In genomic region chr2:234291765-234292204, GRCh38 we compare ENCODE assay signal across 9 cellular contexts.
DNase-seq lines count a peak whose midpoint lies in the region; ATAC-seq, FAIRE-seq and TF ChIP-seq lines count a peak whose summit lies in the region.
"Had no signal": no experiment of that assay in that cellular context is flagged by ENCODE, and none has a peak within 500 bp of the region (broad histone marks: within the 10 kb centered on the region; RNA-seq: fewer than 3 reads in every experiment).

No MANE protein-coding gene starts in this region.

- ATAC-seq in HepG2: no peak

- in situ Hi-C loops in HepG2 (cut with HindIII; ENCODE audit: extremely low pct_ligation_motif_present, low pct_unique_long_range_greater_than_20kb): loop anchor here (5.0 kb wide), 1 partner anchor 206 kb away; the partner anchor contains the start of gene ARL4C

- H2AFZ ChIP-seq in HepG2 (ENCODE audit: low read length) (no peak overlapping the region), smooth muscle cell (ENCODE audit: low read depth) (no peak overlapping the region)

- H3K4me2 ChIP-seq in HepG2 (ENCODE audit: low read depth, low read length): no peak overlapping the region
- H3K4me2 ChIP-seq in smooth muscle cell: no peak overlapping the region

- TF ChIP-seq CTCF in HepG2 (CRISPR knock-in tag; IDR thresholded peaks at IDR 0.05) (no peak), smooth muscle cell (IDR thresholded peaks at IDR 0.05; ENCODE audit: borderline replicate concordance, insufficient read depth, poor library complexity, severe bottlenecking) (no peak), osteocyte (IDR thresholded peaks at IDR 0.05) (no peak)

- H3K36me3 ChIP-seq in HepG2 (replicated peaks in 1 of 2; ENCODE audit: control insufficient read depth in 1 of 2, insufficient read depth in 2 of 2, low read length in 2 of 2) (no peaks in the 10 kb centered on the region), smooth muscle cell (ENCODE audit: low read depth) (no peaks in the 10 kb centered on the region)

- H4K20me1 ChIP-seq in HepG2 (ENCODE audit: insufficient read depth, low read length): no peaks in the 10 kb centered on the region
- H4K20me1 ChIP-seq in smooth muscle cell (ENCODE audit: low read depth): no peaks in the 10 kb centered on the region

- H3K4me1 ChIP-seq in HepG2 (ENCODE audit: insufficient read depth, low read length) (no peaks in the 10 kb centered on the region), smooth muscle cell (ENCODE audit: low read depth) (no peaks in the 10 kb centered on the region)

- peaks cover 7% of the 10 kb centered on the region for H3K9me3 Mint-ChIP-seq in osteocyte (ENCODE audit: unreplicated experiment)

- BruUV-seq in HepG2 (replicated peaks; lab: Mats Ljungman, UMichigan): no TSS peak

- no peak for TF ChIP-seq POLR2A in HepG2 (IDR thresholded peaks at IDR 0.05; ENCODE audit: insufficient read depth in 1 of 2, low read depth in 2 of 2, low read length in 2 of 2)

- H3K4me3 ChIP-seq in HepG2 (replicated peaks in 1 of 3; ENCODE audit: insufficient read depth in 1 of 3, low read depth in 2 of 3, low read length in 3 of 3) (no peak overlapping the region), smooth muscle cell (no peak overlapping the region)

- no peak overlapping the region for H3K27ac Mint-ChIP-seq in osteocyte (ENCODE audit: unreplicated experiment)

- peaks cover 5% of the 10 kb centered on the region for H3F3A ChIP-seq in smooth muscle cell (ENCODE audit: low read depth)

- DNase-seq in GF-D8 (lab: John Stamatoyannopoulos, UW) (peak; percentile 21), HCEC 1CT (peak; percentile 87), NCI-H2081 (lab: John Stamatoyannopoulos, UW) (peak; percentile 32 to 46), HepG2 (ENCODE audit: low spot score) (no peak), smooth muscle cell (lab: John Stamatoyannopoulos, UW; ENCODE audit: unreplicated experiment) (no peak), osteocyte (ENCODE audit: extremely low spot score, unreplicated experiment) (no peak)
- DNase-seq in activated effector memory CD4-positive, alpha-beta T cell treated with anti-CD3 and anti-CD28 coated beads, Interleukin-2, amount 50 U/mL, for 16 hours: peak; percentile 71
- DNase-seq in stimulated activated CD4-positive, alpha-beta T cell treated with anti-CD3 and anti-CD28 coated beads, Interleukin-4, amount 100 ng/mL, for 4 hours: no peak

- no peaks in the 10 kb centered on the region for H3K79me2 ChIP-seq in HepG2 (ENCODE audit: insufficient read depth, low read length)
- no peaks in the 10 kb centered on the region for H3K79me2 ChIP-seq in smooth muscle cell (ENCODE audit: low read depth)

- TF ChIP-seq EP300 in HepG2 (IDR thresholded peaks at IDR 0.05; ENCODE audit: low read depth in 2 of 2, low read length in 2 of 2): no peak
- no peak for TF ChIP-seq EP300 in HepG2 (CRISPR knock-in tag; IDR thresholded peaks at IDR 0.05; ENCODE audit: borderline replicate concordance)

- H3K27me3 ChIP-seq in HepG2 (ENCODE audit: control insufficient read depth in 1 of 2, insufficient read depth in 2 of 2, low read length in 2 of 2): no peaks in the 10 kb centered on the region
- no peaks in the 10 kb centered on the region for H3K27me3 ChIP-seq in smooth muscle cell (ENCODE audit: low read depth)

- H3K4me1 Mint-ChIP-seq in osteocyte (ENCODE audit: unreplicated experiment): peaks cover 26% of the 10 kb centered on the region

- H3K36me3 Mint-ChIP-seq in osteocyte (ENCODE audit: unreplicated experiment): no peaks in the 10 kb centered on the region

- WGBS in HepG2 (ENCODE audit: low lambda C conversion rate): 10% methylated on average over 5 of the region's 5 CpGs
- WGBS in smooth muscle cell (ENCODE audit: low lambda C conversion rate): 80% methylated on average over 5 of the region's 5 CpGs

- no peak for TF ChIP-seq RAD21 in HepG2 (CRISPR knock-in tag; IDR thresholded peaks at IDR 0.05)

- no peak for FAIRE-seq in HepG2 (lab: Jason Lieb, UNC)
- FAIRE-seq: TTC549 had no signal

- no peaks in the 10 kb centered on the region for H3K27me3 Mint-ChIP-seq in osteocyte (ENCODE audit: unreplicated experiment)

- CTCF ChIA-PET in HepG2 (lab: Yijun Ruan, JAX; ENCODE audit: low intra/inter-chr PET ratio, low total read pairs): no interaction called here

- intact Hi-C loops in HepG2 (cut with micrococcal nuclease; ENCODE audit: unreplicated experiment): no loop called here

- H3K9me3 ChIP-seq in HepG2 (ENCODE audit: low read length) (no peaks in the 10 kb centered on the region), smooth muscle cell (replicated peaks; ENCODE audit: low read depth) (no peaks in the 10 kb centered on the region)

- H3K9ac ChIP-seq in HepG2 (ENCODE audit: insufficient read depth, low read depth, low read length): no peak overlapping the region
- H3K9ac ChIP-seq in smooth muscle cell (ENCODE audit: low read depth): no peak overlapping the region

- no peak overlapping the region for H3K4me3 Mint-ChIP-seq in osteocyte (ENCODE audit: unreplicated experiment)

- H3K27ac ChIP-seq in HepG2 (ENCODE audit: extremely low read length, insufficient read depth, low read length) (no peak overlapping the region), smooth muscle cell (ENCODE audit: low read depth) (no peak overlapping the region)

- POLR2A ChIA-PET in HepG2 (lab: Yijun Ruan, JAX): no interaction called here

TF ChIP-seq in HepG2, 621 proteins besides CTCF, POLR2A, EP300 and RAD21 (continues in another document):
- TF ChIP-seq ZNF788 (CRISPR knock-in tag; IDR thresholded peaks at IDR 0.05; ENCODE audit: borderline replicate concordance) (no peak), ZNF646 (CRISPR knock-in tag; IDR thresholded peaks at IDR 0.05) (no peak), MEIS1 (CRISPR knock-in tag; IDR thresholded peaks at IDR 0.05; ENCODE audit: borderline replicate concordance) (no peak), CEBPB (IDR thresholded peaks at IDR 0.05; ENCODE audit: borderline replicate concordance, low read depth, low read length) (peak; percentile 54; the same call in 1 of the 2 replicates), GZF1 (CRISPR knock-in tag; IDR thresholded peaks at IDR 0.05) (no peak), TAF1 (CRISPR knock-in tag; IDR thresholded peaks at IDR 0.05) (no peak), NCOA1 (CRISPR knock-in tag; IDR thresholded peaks at IDR 0.05) (no peak), TFAP4 (IDR thresholded peaks at IDR 0.05; ENCODE audit: borderline replicate concordance, low read depth) (peak; percentile 28; the same call in 1 of the 2 replicates), E2F5 (CRISPR knock-in tag; conservative IDR thresholded peaks at IDR 0.05) (no peak), ZNF703 (CRISPR knock-in tag; IDR thresholded peaks at IDR 0.05; ENCODE audit: borderline replicate concordance) (no peak)

Comparison
In these comparisons a context has a peak if more than half of its experiments do, and no peak if none do; other contexts are left out.
1. DNase-seq: peak in GF-D8 (single experiment), HCEC 1CT (single experiment), NCI-H2081 (2 of 2) and activated effector memory CD4-positive, alpha-beta T cell treated with anti-CD3 and anti-CD28 coated beads, Interleukin-2, amount 50 U/mL, for 16 hours (single experiment); none in HepG2 (single experiment), smooth muscle cell (single experiment), osteocyte (single experiment) and stimulated activated CD4-positive, alpha-beta T cell treated with anti-CD3 and anti-CD28 coated beads, Interleukin-4, amount 100 ng/mL, for 4 hours (0 of 2).